Comparison of ENCODE assay signal across 13 cellular contexts in the genomic region with DNA sequence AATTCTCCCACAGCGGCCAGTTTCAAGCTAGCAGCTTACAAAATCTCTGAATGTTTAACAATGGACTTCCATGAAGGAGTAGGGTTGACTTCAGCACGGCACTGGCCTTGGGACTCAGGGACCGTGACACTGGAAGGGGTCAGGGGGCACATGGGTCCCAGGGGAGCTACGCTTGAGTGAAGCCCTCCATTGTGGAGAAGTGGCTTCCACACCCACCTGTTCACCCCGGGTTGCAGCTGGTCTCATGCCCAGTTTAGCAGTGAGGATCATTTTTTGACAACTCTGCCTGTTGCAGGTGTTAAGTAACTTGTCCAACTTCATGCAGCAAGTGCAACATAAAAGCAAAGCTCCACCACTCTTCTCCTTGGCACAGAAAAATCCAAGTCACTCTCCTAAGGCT.
DNase-seq lines count a peak whose midpoint lies in the region; ATAC-seq and TF ChIP-seq lines count a peak whose summit lies in the region.
"Had no signal": no experiment of that assay in that cellular context is flagged by ENCODE, and none has a peak within 500 bp of the region (broad histone marks: within the 10 kb centered on the region; RNA-seq: fewer than 3 reads in every experiment).

No MANE protein-coding gene starts in this region.

- POLR2A ChIA-PET in activated naive CD8-positive, alpha-beta T cell treated with anti-CD3 and anti-CD28 coated beads, Interleukin-2, amount 10 ng/mL, durations not matched to agents 7 days and 5 days (lab: Charles Lee): no interaction called here

- no peak for TF ChIP-seq RAD21 in liver (IDR thresholded peaks at IDR 0.05)

- no peaks in the 10 kb centered on the region for H3K36me3 Mint-ChIP-seq in activated T-cell treated with anti-CD3 and anti-CD28 coated beads, Interleukin-2, amount 50 U/mL, for 4 hours (ENCODE audit: insufficient read depth)
- H3K36me3 Mint-ChIP-seq in activated naive CD8-positive, alpha-beta T cell treated with anti-CD3 and anti-CD28 coated beads, Interleukin-2, amount 10 ng/mL, durations not matched to agents 7 days and 5 days: peaks cover 2% of the 10 kb centered on the region
- H3K36me3 Mint-ChIP-seq in stimulated activated memory B cell treated with anti-CD40 and anti-IgM and Interleukin-4, amounts not matched to agents 10 μg/mL and 1 μg/mL and 100 μg/mL, for 72 hours: no peaks in the 10 kb centered on the region

- peak overlapping the region; percentile 47 for H3K4me3 Mint-ChIP-seq in activated T-cell treated with anti-CD3 and anti-CD28 coated beads, Interleukin-2, amount 50 U/mL, for 4 hours
- H3K4me3 Mint-ChIP-seq in activated naive CD8-positive, alpha-beta T cell treated with anti-CD3 and anti-CD28 coated beads, Interleukin-2, amount 10 ng/mL, durations not matched to agents 7 days and 5 days: peak overlapping the region; percentile 88
- no peak overlapping the region for H3K4me3 Mint-ChIP-seq in stimulated activated memory B cell treated with anti-CD40 and anti-IgM and Interleukin-4, amounts not matched to agents 10 μg/mL and 1 μg/mL and 100 μg/mL, for 72 hours

- no peak for TF ChIP-seq EP300 in tibial nerve (IDR thresholded peaks at IDR 0.05)

- peak overlapping the region; percentile 1 to 48 (median 48) for H3K4me3 ChIP-seq in liver (ENCODE audit: low read depth in 1 of 3, low read length in 3 of 3)
- peak overlapping the region in 3 of 4 donors; percentile 23 to 41 (median 28) for H3K4me3 ChIP-seq in tibial nerve

- 58% methylated on average over 5 of the region's 5 CpGs for WGBS in liver
- WGBS in tibial nerve, 2 donors: 42 to 53% methylated on average over 5 of the region's 5 CpGs

- H3K36me3 ChIP-seq in liver (ENCODE audit: control insufficient read depth in 4 of 4, insufficient read depth in 3 of 4, low read depth in 1 of 4, low read length in 3 of 4): no peaks in the 10 kb centered on the region
- H3K36me3 ChIP-seq in tibial nerve: no peaks in the 10 kb centered on the region
- H3K36me3 ChIP-seq: adrenal gland, neutrophil had no signal

- H3K9me3 ChIP-seq in liver (ENCODE audit: control insufficient read depth in 4 of 4, low read length in 3 of 4) (no peaks in the 10 kb centered on the region), tibial nerve (no peaks in the 10 kb centered on the region)
- H3K9me3 ChIP-seq: adrenal gland, neutrophil had no signal

- H3K27ac Mint-ChIP-seq in activated naive CD8-positive, alpha-beta T cell treated with anti-CD3 and anti-CD28 coated beads, Interleukin-2, amount 10 ng/mL, durations not matched to agents 7 days and 5 days: peak overlapping the region; percentile 82
- H3K27ac Mint-ChIP-seq in stimulated activated memory B cell treated with anti-CD40 and anti-IgM and Interleukin-4, amounts not matched to agents 10 μg/mL and 1 μg/mL and 100 μg/mL, for 72 hours: no peak overlapping the region

- no peak for TF ChIP-seq POLR2A in tibial nerve (IDR thresholded peaks at IDR 0.05)

- H3K27ac ChIP-seq in liver (ENCODE audit: low read depth in 1 of 2, low read length in 2 of 2) (no peak overlapping the region), tibial nerve (peak overlapping the region in 2 of 4 donors; percentile 43 to 52)
- H3K27ac ChIP-seq: C4-2B, HL-60, neutrophil had no signal

- H3K4me1 ChIP-seq in liver (ENCODE audit: control insufficient read depth in 4 of 4, insufficient read depth in 4 of 4, low read length in 3 of 4) (peaks cover 0 to 8% (median 5%) of the 10 kb centered on the region in 4 donors), tibial nerve (peaks cover 0 to 10% (median 2%) of the 10 kb centered on the region in 4 donors)

- TF ChIP-seq CTCF in liver (IDR thresholded peaks at IDR 0.05; ENCODE audit: low read depth, low read length, missing input control) (no peak), tibial nerve (IDR thresholded peaks at IDR 0.05) (no peak)

- peaks cover 0 to 2% (median 0%) of the 10 kb centered on the region in 4 donors for H3K27me3 ChIP-seq in liver (ENCODE audit: control insufficient read depth in 4 of 4, insufficient read depth in 4 of 4, low read length in 3 of 4)
- no peaks in the 10 kb centered on the region for H3K27me3 ChIP-seq in tibial nerve
- H3K27me3 ChIP-seq: adrenal gland, neutrophil had no signal

- no peak for ATAC-seq in activated T-cell treated with anti-CD3 and anti-CD28 coated beads, Interleukin-2, amount 50 U/mL, for 4 hours
- no peak for ATAC-seq in activated naive CD8-positive, alpha-beta T cell treated with anti-CD3 and anti-CD28 coated beads, Interleukin-2, amount 10 ng/mL, durations not matched to agents 7 days and 5 days (ENCODE audit: low read depth)
- ATAC-seq in stimulated activated memory B cell treated with anti-CD40 and anti-IgM and Interleukin-4, amounts not matched to agents 10 μg/mL and 1 μg/mL and 100 μg/mL, for 72 hours: no peak

- DNase-seq in activated T-cell treated with anti-CD3 and anti-CD28 coated beads, Interleukin-2, amount 50 U/mL, for 4 hours: no peak
- DNase-seq in activated T-cell treated with anti-CD3 and anti-CD28 coated beads, Interleukin-2, amount 50 U/mL, for 48 hours: no peak
- no peak for DNase-seq in activated naive CD8-positive, alpha-beta T cell treated with anti-CD3 and anti-CD28 coated beads, Interleukin-2, amount 10 ng/mL, durations not matched to agents 7 days and 5 days
- DNase-seq in tibial nerve (ENCODE audit: low spot score in 2 of 2): no peak
- DNase-seq in NCI-H446 treated with DMSO at 0.1 percent for 48 hours (lab: John Stamatoyannopoulos, UW): no peak
- DNase-seq in NCI-H69 (lab: John Stamatoyannopoulos, UW): no peak
- DNase-seq: NCI-H2171 treated with DMSO at 0.1 percent for 48 hours had no signal

- peaks cover 2% of the 10 kb centered on the region for H3K4me1 Mint-ChIP-seq in activated T-cell treated with anti-CD3 and anti-CD28 coated beads, Interleukin-2, amount 50 U/mL, for 4 hours (ENCODE audit: low read depth)
- H3K4me1 Mint-ChIP-seq in activated naive CD8-positive, alpha-beta T cell treated with anti-CD3 and anti-CD28 coated beads, Interleukin-2, amount 10 ng/mL, durations not matched to agents 7 days and 5 days: peaks cover 6% of the 10 kb centered on the region
- H3K4me1 Mint-ChIP-seq in stimulated activated memory B cell treated with anti-CD40 and anti-IgM and Interleukin-4, amounts not matched to agents 10 μg/mL and 1 μg/mL and 100 μg/mL, for 72 hours: peaks cover 5% of the 10 kb centered on the region

- H3K9ac ChIP-seq in liver (ENCODE audit: low read depth in 1 of 2, low read length in 2 of 2): no peak overlapping the region

- no peaks in the 10 kb centered on the region for H3K27me3 Mint-ChIP-seq in activated T-cell treated with anti-CD3 and anti-CD28 coated beads, Interleukin-2, amount 50 U/mL, for 4 hours (ENCODE audit: low read depth)
- no peaks in the 10 kb centered on the region for H3K27me3 Mint-ChIP-seq in activated naive CD8-positive, alpha-beta T cell treated with anti-CD3 and anti-CD28 coated beads, Interleukin-2, amount 10 ng/mL, durations not matched to agents 7 days and 5 days
- H3K27me3 Mint-ChIP-seq in stimulated activated memory B cell treated with anti-CD40 and anti-IgM and Interleukin-4, amounts not matched to agents 10 μg/mL and 1 μg/mL and 100 μg/mL, for 72 hours: peaks cover 13% of the 10 kb centered on the region

- no peaks in the 10 kb centered on the region for H3K9me3 Mint-ChIP-seq in activated T-cell treated with anti-CD3 and anti-CD28 coated beads, Interleukin-2, amount 50 U/mL, for 4 hours
- peaks cover 6% of the 10 kb centered on the region for H3K9me3 Mint-ChIP-seq in activated naive CD8-positive, alpha-beta T cell treated with anti-CD3 and anti-CD28 coated beads, Interleukin-2, amount 10 ng/mL, durations not matched to agents 7 days and 5 days
- H3K9me3 Mint-ChIP-seq in stimulated activated memory B cell treated with anti-CD40 and anti-IgM and Interleukin-4, amounts not matched to agents 10 μg/mL and 1 μg/mL and 100 μg/mL, for 72 hours: no peaks in the 10 kb centered on the region

TF ChIP-seq in liver, 16 proteins besides CTCF, POLR2A, EP300 and RAD21:
- TF ChIP-seq NR2F2 (IDR thresholded peaks at IDR 0.05): no peak
- TF ChIP-seq, protein P1, sequence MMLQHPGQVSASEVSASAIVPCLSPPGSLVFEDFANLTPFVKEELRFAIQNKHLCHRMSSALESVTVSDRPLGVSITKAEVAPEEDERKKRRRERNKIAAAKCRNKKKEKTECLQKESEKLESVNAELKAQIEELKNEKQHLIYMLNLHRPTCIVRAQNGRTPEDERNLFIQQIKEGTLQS (IDR thresholded peaks at IDR 0.05): no peak
- TF ChIP-seq EGR1 (IDR thresholded peaks at IDR 0.05; ENCODE audit: low read depth in 2 of 2): no peak
- no peak for TF ChIP-seq JUND (IDR thresholded peaks at IDR 0.05)
- no peak for TF ChIP-seq GABPA (IDR thresholded peaks at IDR 0.05 in 1 of 2, conservative IDR thresholded peaks at IDR 0.05 in 1 of 2)
